ENCODE assay signal across 8 cellular contexts in the genomic region with DNA sequence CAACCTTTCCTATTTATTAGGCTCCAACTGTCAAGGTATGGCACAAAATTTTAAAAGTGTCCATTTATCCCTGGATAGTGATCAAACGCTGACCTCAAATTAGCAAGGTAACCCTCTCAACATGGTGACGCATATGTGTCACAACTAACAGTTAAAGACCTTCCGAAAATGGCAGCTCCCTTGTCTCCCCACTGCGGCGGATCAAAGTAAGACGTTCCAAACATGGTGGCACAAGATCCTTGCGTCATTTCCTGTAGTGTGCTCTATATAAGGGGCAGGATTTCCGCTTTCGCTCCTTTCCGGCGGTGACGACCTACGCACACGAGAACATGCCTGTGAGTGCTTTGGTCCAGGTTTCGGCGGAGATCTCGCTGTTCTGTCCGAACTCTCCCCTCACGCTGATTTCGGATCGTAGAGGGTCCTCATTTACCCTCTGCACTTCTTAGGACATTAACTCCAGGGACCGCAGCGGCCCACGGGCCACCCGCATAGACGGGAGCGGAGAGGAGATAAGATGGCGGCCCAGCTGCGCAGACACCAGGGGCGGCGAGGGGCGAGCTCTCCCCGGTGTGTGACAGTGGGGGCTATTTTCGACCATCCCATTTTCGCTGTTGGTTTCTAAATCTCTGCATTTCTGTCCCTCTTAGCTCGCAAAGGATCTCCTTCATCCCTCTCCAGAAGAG. TPM values are rescaled to one million over a fixed set of nuclear protein-coding genes. Genes with fewer than 3 reads are reported as not detected.
DNase-seq lines count a peak whose midpoint lies in the region; ATAC-seq and TF ChIP-seq lines count a peak whose summit lies in the region.

A gene (plus strand): TSS at position 295 of the 683 bp plus-strand sequence. CDS start 35 bp downstream, at position 330.

- peak within 1 kb of the TSS; percentile 91 for H3K4me3 ChIP-seq in DOHH2 (ENCODE audit: low read length)
- H3K4me3 ChIP-seq in Loucy (ENCODE audit: low read length, poor library complexity, severe bottlenecking), result peak within 1 kb of the TSS; percentile 85

- H3K9me2 ChIP-seq in DOHH2 (replicated peaks; ENCODE audit: control insufficient read depth, low read length), result no peaks in the 10 kb centered on the region
- no peaks in the 10 kb centered on the region for H3K9me2 ChIP-seq in Loucy (replicated peaks; ENCODE audit: low read depth, low read length)

- peaks cover 47 to 48% of the 10 kb centered on the region in 2 donors for H3K4me1 Mint-ChIP-seq in natural killer cell

- H3K9me3 ChIP-seq in DOHH2 (ENCODE audit: control insufficient read depth, insufficient read depth, low read length) (no peaks in the 10 kb centered on the region), Loucy (ENCODE audit: insufficient read depth, low read depth, low read length) (no peaks in the 10 kb centered on the region)

- peaks cover 21% of the 10 kb centered on the region for H3K36me3 Mint-ChIP-seq in natural killer cell

- peak within 1 kb of the TSS; percentile 98 to 99 for H3K27ac Mint-ChIP-seq in natural killer cell

- DNase-seq in GOT3 (lab: John Stamatoyannopoulos, UW) (peak; percentile 64), fibroblast of peridontal ligament (ENCODE audit: extremely low read depth) (peak; percentile 99), natural killer cell (peak; percentile 85)
- DNase-seq in activated T-helper 9 cell treated with anti-CD3 and anti-CD28 coated beads, Interleukin-2, amount 50 U/mL, for 16 hours (ENCODE audit: low read depth), result peak; percentile 75
- peak; percentile 81 for DNase-seq in stimulated activated naive CD8-positive, alpha-beta T cell treated with anti-CD3 and anti-CD28 coated beads, Interleukin-15, Interleukin-2, amounts not matched to agents 100 U/mL and 50 U/mL, for 24 hours

- peak; percentile 100 for TF ChIP-seq POLR2A in Raji (IDR thresholded peaks at IDR 0.05; ENCODE audit: insufficient read depth, low read depth, low read length)

- H3K27me3 ChIP-seq in DOHH2 (ENCODE audit: control insufficient read depth, low read length) (peaks cover 2% of the 10 kb centered on the region; the same call in 1 of the 2 replicates), Loucy (ENCODE audit: insufficient read depth, low read length, poor library complexity, severe bottlenecking) (no peaks in the 10 kb centered on the region)

- H3K4me1 ChIP-seq in DOHH2 (ENCODE audit: control insufficient read depth, low read length) (peaks cover 48% of the 10 kb centered on the region), Loucy (ENCODE audit: insufficient read depth, low read length, poor library complexity, severe bottlenecking) (peaks cover 28% of the 10 kb centered on the region)

- TF ChIP-seq CTCF in DOHH2 (IDR thresholded peaks at IDR 0.05; ENCODE audit: low read depth, low read length, poor library complexity, severe bottlenecking), result no peak
- TF ChIP-seq CTCF in Loucy (conservative IDR thresholded peaks at IDR 0.05; ENCODE audit: low read length), result no peak
- no peak for TF ChIP-seq CTCF in natural killer cell (IDR thresholded peaks at IDR 0.05)

- peak; percentile 88 to 95 (median 89) for ATAC-seq in natural killer cell
- peak; percentile 83 for ATAC-seq in stimulated activated naive CD8-positive, alpha-beta T cell treated with anti-CD3 and anti-CD28 coated beads, Interleukin-15, Interleukin-2, amounts not matched to agents 100 U/mL and 50 U/mL, for 24 hours

- H3K27ac ChIP-seq in DOHH2 (ENCODE audit: low read depth, low read length), result peak within 1 kb of the TSS; percentile 76

- 0 out of 2 replicates have a peak, but pooled peaks cover 4% of the 10 kb centered on the region for H4K20me1 ChIP-seq in DOHH2 (ENCODE audit: control insufficient read depth, insufficient read depth, low read depth, low read length)
- H4K20me1 ChIP-seq in Loucy (ENCODE audit: insufficient read depth, low read length, poor library complexity, severe bottlenecking), result peaks cover 24% of the 10 kb centered on the region

- H3K79me2 ChIP-seq in DOHH2 (ENCODE audit: control insufficient read depth, low read length) (peaks cover 26% of the 10 kb centered on the region), Loucy (ENCODE audit: insufficient read depth, low read length) (peaks cover 35% of the 10 kb centered on the region)

- H2AFZ ChIP-seq in Loucy (ENCODE audit: low read length), result peak within 1 kb of the TSS; percentile 92

- H3K36me3 ChIP-seq in DOHH2 (ENCODE audit: control insufficient read depth, low read length), result peaks cover 49% of the 10 kb centered on the region
- peaks cover 23% of the 10 kb centered on the region for H3K36me3 ChIP-seq in Loucy (ENCODE audit: insufficient read depth, low read length)

- no peaks in the 10 kb centered on the region for H3K9me3 Mint-ChIP-seq in natural killer cell

- peak within 1 kb of the TSS; percentile 93 for H3K9ac ChIP-seq in Loucy (ENCODE audit: low read depth, low read length, poor library complexity, severe bottlenecking)

- H3K4me3 Mint-ChIP-seq in natural killer cell, result peak within 1 kb of the TSS; percentile 94

- H3F3A ChIP-seq in DOHH2 (ENCODE audit: control insufficient read depth, insufficient read depth) (peaks cover 51% of the 10 kb centered on the region), Loucy (ENCODE audit: low read depth) (0 out of 2 replicates have a peak, but pooled peaks cover 8% of the 10 kb centered on the region)

- H3K4me2 ChIP-seq in DOHH2 (ENCODE audit: low read length), result peak within 1 kb of the TSS; percentile 90
- peak within 1 kb of the TSS; percentile 95 for H3K4me2 ChIP-seq in Loucy (ENCODE audit: low read depth, low read length, poor library complexity, severe bottlenecking)

- intact Hi-C loops in natural killer cell (cut with micrococcal nuclease), result loop anchor here (1.0 to 5.0 kb wide), 6 partner anchors 14 to 358 kb away; a partner anchor contains a TSS

- peaks cover 5 to 7% of the 10 kb centered on the region in 2 donors for H3K27me3 Mint-ChIP-seq in natural killer cell (ENCODE audit: low read depth in 2 of 2)

RNA-seq across cellular contexts. Expression of the gene that starts here (rescaled TPM):
- 1,000 to 10,000 TPM; 2,073 to 2,763 (median 2,323) TPM for total RNA-seq in natural killer cell

Comparison
In these comparisons a context has a peak if more than half of its experiments do, and no peak if none do; other contexts are left out.
1. Peak in every context shown above with its lines: DNase-seq, ATAC-seq, H3K4me3 ChIP-seq and H3K27ac ChIP-seq.